In genomic region chr2:71674158-71674807, GRCh38 we compare ENCODE assay signal across 15 cellular contexts.
"Had no signal": no experiment of that assay in that cellular context is flagged by ENCODE, and none has a peak within 500 bp of the region (broad histone marks: within the 10 kb centered on the region; RNA-seq: fewer than 3 reads in every experiment).

No MANE protein-coding gene starts in this region.

- H3K27me3 ChIP-seq: breast epithelium, upper lobe of left lung had no signal

- H3K27ac ChIP-seq: breast epithelium, left ventricle myocardium inferior had no signal

- H3K4me3 ChIP-seq: breast epithelium, left ventricle myocardium inferior, smooth muscle cell, upper lobe of left lung had no signal

- H3K36me3 ChIP-seq: breast epithelium had no signal

- H3K9me3 Mint-ChIP-seq: stimulated activated naive B cell treated with anti-CD40 and anti-IgM and Interleukin-4, amounts not matched to agents 10 μg/mL and 1 μg/mL and 100 μg/mL, for 72 hours; WTC11 had no signal

- H3K27ac Mint-ChIP-seq: activated CD8-positive, alpha-beta T cell treated with anti-CD3 and anti-CD28 coated beads, Interleukin-2, amount 10 ng/mL, durations not matched to agents 7 days and 5 days; activated naive CD8-positive, alpha-beta T cell; stimulated activated naive B cell treated with anti-CD40 and anti-IgM and Interleukin-4, amounts not matched to agents 10 μg/mL and 1 μg/mL and 100 μg/mL, for 72 hours; T-helper 17 cell; WTC11 had no signal

- H3K36me3 Mint-ChIP-seq: activated naive CD8-positive, alpha-beta T cell; stimulated activated naive B cell treated with anti-CD40 and anti-IgM and Interleukin-4, amounts not matched to agents 10 μg/mL and 1 μg/mL and 100 μg/mL, for 72 hours had no signal

- H3K4me1 Mint-ChIP-seq: stimulated activated naive B cell treated with anti-CD40 and anti-IgM and Interleukin-4, amounts not matched to agents 10 μg/mL and 1 μg/mL and 100 μg/mL, for 72 hours; WTC11 had no signal

- DNase-seq: activated CD4-positive, alpha-beta T cell treated with anti-CD3 and anti-CD28 coated beads for 48 hours; activated CD8-positive, alpha-beta T cell treated with anti-CD3 and anti-CD28 coated beads, Interleukin-2, amount 10 ng/mL, durations not matched to agents 7 days and 5 days; activated gamma-delta T cell; activated T-cell treated with anti-CD3 and anti-CD28 coated beads, Interleukin-2, amount 50 U/mL, for 1 hour; aorta; foreskin melanocyte; left ventricle myocardium inferior; mesendoderm; stimulated activated naive B cell treated with anti-CD40 and anti-IgM and Interleukin-4, amounts not matched to agents 10 μg/mL and 1 μg/mL and 100 μg/mL, for 72 hours; T-helper 17 cell had no signal

- H3K4me3 Mint-ChIP-seq: activated CD8-positive, alpha-beta T cell treated with anti-CD3 and anti-CD28 coated beads, Interleukin-2, amount 10 ng/mL, durations not matched to agents 7 days and 5 days; activated naive CD8-positive, alpha-beta T cell; stimulated activated naive B cell treated with anti-CD40 and anti-IgM and Interleukin-4, amounts not matched to agents 10 μg/mL and 1 μg/mL and 100 μg/mL, for 72 hours; T-helper 17 cell; WTC11 had no signal
